ENCODE assay signal across 1 cellular context in genomic region chr9:109499061-109499630, GRCh38.
TF ChIP-seq lines count a peak whose summit lies in the region.

No MANE protein-coding gene starts in this region.

TF ChIP-seq in IMR-90, 13 proteins besides CTCF, POLR2A, EP300 and RAD21 (continued from another document):
- TF ChIP-seq, protein P1, sequence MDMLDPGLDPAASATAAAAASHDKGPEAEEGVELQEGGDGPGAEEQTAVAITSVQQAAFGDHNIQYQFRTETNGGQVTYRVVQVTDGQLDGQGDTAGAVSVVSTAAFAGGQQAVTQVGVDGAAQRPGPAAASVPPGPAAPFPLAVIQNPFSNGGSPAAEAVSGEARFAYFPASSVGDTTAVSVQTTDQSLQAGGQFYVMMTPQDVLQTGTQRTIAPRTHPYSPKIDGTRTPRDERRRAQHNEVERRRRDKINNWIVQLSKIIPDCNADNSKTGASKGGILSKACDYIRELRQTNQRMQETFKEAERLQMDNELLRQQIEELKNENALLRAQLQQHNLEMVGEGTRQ (IDR thresholded peaks at IDR 0.05; ENCODE audit: low read depth, low read length), result no peak
- no peak for TF ChIP-seq MXI1 (IDR thresholded peaks at IDR 0.05; ENCODE audit: borderline replicate concordance, low read depth, low read length)
- TF ChIP-seq, protein P2, sequence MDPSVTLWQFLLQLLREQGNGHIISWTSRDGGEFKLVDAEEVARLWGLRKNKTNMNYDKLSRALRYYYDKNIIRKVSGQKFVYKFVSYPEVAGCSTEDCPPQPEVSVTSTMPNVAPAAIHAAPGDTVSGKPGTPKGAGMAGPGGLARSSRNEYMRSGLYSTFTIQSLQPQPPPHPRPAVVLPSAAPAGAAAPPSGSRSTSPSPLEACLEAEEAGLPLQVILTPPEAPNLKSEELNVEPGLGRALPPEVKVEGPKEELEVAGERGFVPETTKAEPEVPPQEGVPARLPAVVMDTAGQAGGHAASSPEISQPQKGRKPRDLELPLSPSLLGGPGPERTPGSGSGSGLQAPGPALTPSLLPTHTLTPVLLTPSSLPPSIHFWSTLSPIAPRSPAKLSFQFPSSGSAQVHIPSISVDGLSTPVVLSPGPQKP (IDR thresholded peaks at IDR 0.05; ENCODE audit: borderline replicate concordance, low read depth, low read length), result no peak
- no peak for TF ChIP-seq MAFK (IDR thresholded peaks at IDR 0.05; ENCODE audit: low read depth, low read length)
- no peak for TF ChIP-seq RCOR1 (IDR thresholded peaks at IDR 0.05; ENCODE audit: insufficient replicate concordance, low read length)
- no peak for TF ChIP-seq NFE2L2 (IDR thresholded peaks at IDR 0.05; ENCODE audit: low read depth, low read length)
- TF ChIP-seq SMC3 (IDR thresholded peaks at IDR 0.05; ENCODE audit: low read depth, low read length), result no peak
- no peak for TF ChIP-seq MAZ (IDR thresholded peaks at IDR 0.05; ENCODE audit: borderline replicate concordance, low read depth, low read length)
